ENCODE assay signal across 1 cellular context in the genomic region with DNA sequence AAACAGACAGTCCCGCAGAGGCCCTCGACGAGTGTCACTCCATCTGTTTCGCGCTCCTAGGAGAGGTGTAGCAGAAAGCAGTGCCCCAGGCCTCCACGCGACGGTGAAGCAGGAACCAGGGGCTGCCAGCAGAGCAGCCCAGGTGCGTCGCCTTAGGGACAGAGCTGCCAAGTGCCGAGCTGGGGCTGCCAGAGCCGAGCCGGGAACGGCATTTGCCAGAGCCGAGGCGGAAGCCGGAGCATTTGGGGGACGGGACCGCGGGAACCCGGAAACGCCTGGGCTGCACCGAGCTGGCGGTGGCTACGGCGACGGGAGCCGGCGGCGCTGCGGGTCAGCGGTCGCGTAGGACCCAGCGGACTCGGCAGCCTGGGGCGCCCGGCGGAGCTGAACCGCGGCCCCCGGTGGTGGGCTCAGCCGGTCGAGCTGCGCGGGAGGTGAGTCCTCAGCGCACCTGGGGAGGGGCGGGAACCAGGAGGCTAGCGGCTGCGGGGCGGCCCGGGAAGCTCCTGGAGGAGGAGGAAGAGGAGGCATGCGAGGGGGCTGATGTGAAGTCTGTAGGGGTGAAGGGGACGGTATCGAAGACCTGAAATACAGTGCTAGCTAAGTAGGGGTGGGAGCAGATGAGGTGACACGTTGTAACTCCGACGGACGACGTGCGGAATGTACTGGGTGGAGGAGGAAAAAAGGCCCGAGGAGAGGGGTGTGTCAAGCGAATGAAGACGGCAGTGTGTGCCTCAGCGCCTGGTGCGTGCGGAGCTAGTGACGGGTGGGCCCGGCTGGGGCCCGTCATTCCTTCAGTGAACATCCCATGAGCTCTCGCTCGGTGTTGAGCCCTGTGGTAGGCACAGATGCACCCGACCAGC.
TF ChIP-seq lines count a peak whose summit lies in the region.

A gene (plus strand): TSS at position 268 of the 863 bp plus-strand sequence. CDS start 23,559 bp downstream, outside the sequence.

TF ChIP-seq in HepG2, 621 proteins besides CTCF, POLR2A, EP300 and RAD21 (continued from another document and continues in another):
- TF ChIP-seq MED1 (CRISPR knock-in tag; IDR thresholded peaks at IDR 0.05) (peak; percentile 88), SAP130 (CRISPR knock-in tag; IDR thresholded peaks at IDR 0.05; ENCODE audit: low read depth) (peak; percentile 99), MBD4 (IDR thresholded peaks at IDR 0.05; ENCODE audit: borderline replicate concordance, low read length) (no peak), ZBTB7B (CRISPR knock-in tag; IDR thresholded peaks at IDR 0.05) (peak; percentile 93), ZBTB42 (CRISPR knock-in tag; IDR thresholded peaks at IDR 0.05) (peak; percentile 76), ZNF143 (CRISPR knock-in tag; IDR thresholded peaks at IDR 0.05) (no peak; the same call in 1 of the 2 replicates), MLLT10 (CRISPR knock-in tag; IDR thresholded peaks at IDR 0.05) (no peak), NR3C1 (CRISPR knock-in tag; IDR thresholded peaks at IDR 0.05) (0 out of 2 replicates have a peak, but pooled peaks have one; percentile 25), TAF15 (IDR thresholded peaks at IDR 0.05; ENCODE audit: low read depth, low read length, poor library complexity, severe bottlenecking) (no peak), RORA (CRISPR knock-in tag; IDR thresholded peaks at IDR 0.05) (no peak), CEBPG (CRISPR knock-in tag; IDR thresholded peaks at IDR 0.05) (peak; percentile 34; the same call in 1 of the 2 replicates), SAFB2 (CRISPR knock-in tag; IDR thresholded peaks at IDR 0.05; ENCODE audit: borderline replicate concordance, low read depth) (peak; percentile 95), RFX3 (CRISPR knock-in tag; IDR thresholded peaks at IDR 0.05) (peak; percentile 50; the same call in 1 of the 2 replicates), ZNF891 (CRISPR knock-in tag; IDR thresholded peaks at IDR 0.05) (peak; percentile 85; the same call in 1 of the 2 replicates), FOXK1 (CRISPR knock-in tag; IDR thresholded peaks at IDR 0.05; ENCODE audit: borderline replicate concordance, low read depth) (peak; percentile 86; the same call in 1 of the 2 replicates), SP1 (IDR thresholded peaks at IDR 0.05) (no peak), SP1 (CRISPR knock-in tag; IDR thresholded peaks at IDR 0.05) (peak; percentile 88), ZNF703 (CRISPR knock-in tag; IDR thresholded peaks at IDR 0.05; ENCODE audit: borderline replicate concordance) (no peak), ZFAT (CRISPR knock-in tag; conservative IDR thresholded peaks at IDR 0.05) (peak; percentile 82; the same call in 1 of the 2 replicates), KMT2B (CRISPR knock-in tag; IDR thresholded peaks at IDR 0.05) (peak; percentile 99), PHF8 (CRISPR knock-in tag; IDR thresholded peaks at IDR 0.05) (peak; percentile 96), EHMT2 (IDR thresholded peaks at IDR 0.05; ENCODE audit: borderline replicate concordance, low read depth, low read length) (no peak), REL (CRISPR knock-in tag; conservative IDR thresholded peaks at IDR 0.05) (peak; percentile 97), ZFP36 (IDR thresholded peaks at IDR 0.05; ENCODE audit: borderline replicate concordance, low read depth, low read length, partially characterized antibody) (no peak), MAFG (CRISPR knock-in tag; IDR thresholded peaks at IDR 0.05) (no peak), KMT2A (CRISPR knock-in tag; IDR thresholded peaks at IDR 0.05) (peak; percentile 100), TBP (CRISPR knock-in tag; IDR thresholded peaks at IDR 0.05) (no peak), NFRKB (IDR thresholded peaks at IDR 0.05) (no peak), ZSCAN30 (CRISPR knock-in tag; IDR thresholded peaks at IDR 0.05) (no peak), ZNF572 (CRISPR knock-in tag; IDR thresholded peaks at IDR 0.05) (peak; percentile 99), SPEN (CRISPR knock-in tag; IDR thresholded peaks at IDR 0.05; ENCODE audit: low read depth) (peak; percentile 98), ZNF292 (CRISPR knock-in tag; IDR thresholded peaks at IDR 0.05; ENCODE audit: borderline replicate concordance, low read depth) (peak; percentile 93), ARNT2 (CRISPR knock-in tag; IDR thresholded peaks at IDR 0.05; ENCODE audit: low read depth) (peak; percentile 94), HOXA5 (CRISPR knock-in tag; IDR thresholded peaks at IDR 0.05) (peak; percentile 92; the same call in 1 of the 2 replicates), DR1 (CRISPR knock-in tag; IDR thresholded peaks at IDR 0.05) (peak; percentile 92), MYNN (CRISPR knock-in tag; IDR thresholded peaks at IDR 0.05; ENCODE audit: low read depth) (no peak; the same call in 1 of the 2 replicates), ZNF780A (CRISPR knock-in tag; IDR thresholded peaks at IDR 0.05) (peak; percentile 87; the same call in 1 of the 2 replicates), PRPF4 (IDR thresholded peaks at IDR 0.05; ENCODE audit: low read depth, low read length, poor library complexity, severe bottlenecking) (no peak), FOSL1 (CRISPR knock-in tag; IDR thresholded peaks at IDR 0.05; ENCODE audit: borderline replicate concordance) (no peak), FOXK2 (IDR thresholded peaks at IDR 0.05) (no peak)
- TF ChIP-seq, protein P1, sequence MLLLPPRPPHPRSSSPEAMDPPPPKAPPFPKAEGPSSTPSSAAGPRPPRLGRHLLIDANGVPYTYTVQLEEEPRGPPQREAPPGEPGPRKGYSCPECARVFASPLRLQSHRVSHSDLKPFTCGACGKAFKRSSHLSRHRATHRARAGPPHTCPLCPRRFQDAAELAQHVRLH (CRISPR knock-in tag; IDR thresholded peaks at IDR 0.05; ENCODE audit: borderline replicate concordance, low read depth) = peak; percentile 92; the same call in 1 of the 2 replicates
- TF ChIP-seq, protein P2, sequence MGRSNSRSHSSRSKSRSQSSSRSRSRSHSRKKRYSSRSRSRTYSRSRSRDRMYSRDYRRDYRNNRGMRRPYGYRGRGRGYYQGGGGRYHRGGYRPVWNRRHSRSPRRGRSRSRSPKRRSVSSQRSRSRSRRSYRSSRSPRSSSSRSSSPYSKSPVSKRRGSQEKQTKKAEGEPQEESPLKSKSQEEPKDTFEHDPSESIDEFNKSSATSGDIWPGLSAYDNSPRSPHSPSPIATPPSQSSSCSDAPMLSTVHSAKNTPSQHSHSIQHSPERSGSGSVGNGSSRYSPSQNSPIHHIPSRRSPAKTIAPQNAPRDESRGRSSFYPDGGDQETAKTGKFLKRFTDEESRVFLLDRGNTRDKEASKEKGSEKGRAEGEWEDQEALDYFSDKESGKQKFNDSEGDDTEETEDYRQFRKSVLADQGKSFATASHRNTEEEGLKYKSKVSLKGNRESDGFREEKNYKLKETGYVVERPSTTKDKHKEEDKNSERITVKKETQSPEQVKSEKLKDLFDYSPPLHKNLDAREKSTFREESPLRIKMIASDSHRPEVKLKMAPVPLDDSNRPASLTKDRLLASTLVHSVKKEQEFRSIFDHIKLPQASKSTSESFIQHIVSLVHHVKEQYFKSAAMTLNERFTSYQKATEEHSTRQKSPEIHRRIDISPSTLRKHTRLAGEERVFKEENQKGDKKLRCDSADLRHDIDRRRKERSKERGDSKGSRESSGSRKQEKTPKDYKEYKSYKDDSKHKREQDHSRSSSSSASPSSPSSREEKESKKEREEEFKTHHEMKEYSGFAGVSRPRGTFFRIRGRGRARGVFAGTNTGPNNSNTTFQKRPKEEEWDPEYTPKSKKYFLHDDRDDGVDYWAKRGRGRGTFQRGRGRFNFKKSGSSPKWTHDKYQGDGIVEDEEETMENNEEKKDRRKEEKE (IDR thresholded peaks at IDR 0.05) = no peak
- TF ChIP-seq, protein P3, sequence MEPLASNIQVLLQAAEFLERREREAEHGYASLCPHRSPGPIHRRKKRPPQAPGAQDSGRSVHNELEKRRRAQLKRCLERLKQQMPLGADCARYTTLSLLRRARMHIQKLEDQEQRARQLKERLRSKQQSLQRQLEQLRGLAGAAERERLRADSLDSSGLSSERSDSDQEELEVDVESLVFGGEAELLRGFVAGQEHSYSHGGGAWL (CRISPR knock-in tag; IDR thresholded peaks at IDR 0.05) = peak; percentile 94
- TF ChIP-seq, protein P4, sequence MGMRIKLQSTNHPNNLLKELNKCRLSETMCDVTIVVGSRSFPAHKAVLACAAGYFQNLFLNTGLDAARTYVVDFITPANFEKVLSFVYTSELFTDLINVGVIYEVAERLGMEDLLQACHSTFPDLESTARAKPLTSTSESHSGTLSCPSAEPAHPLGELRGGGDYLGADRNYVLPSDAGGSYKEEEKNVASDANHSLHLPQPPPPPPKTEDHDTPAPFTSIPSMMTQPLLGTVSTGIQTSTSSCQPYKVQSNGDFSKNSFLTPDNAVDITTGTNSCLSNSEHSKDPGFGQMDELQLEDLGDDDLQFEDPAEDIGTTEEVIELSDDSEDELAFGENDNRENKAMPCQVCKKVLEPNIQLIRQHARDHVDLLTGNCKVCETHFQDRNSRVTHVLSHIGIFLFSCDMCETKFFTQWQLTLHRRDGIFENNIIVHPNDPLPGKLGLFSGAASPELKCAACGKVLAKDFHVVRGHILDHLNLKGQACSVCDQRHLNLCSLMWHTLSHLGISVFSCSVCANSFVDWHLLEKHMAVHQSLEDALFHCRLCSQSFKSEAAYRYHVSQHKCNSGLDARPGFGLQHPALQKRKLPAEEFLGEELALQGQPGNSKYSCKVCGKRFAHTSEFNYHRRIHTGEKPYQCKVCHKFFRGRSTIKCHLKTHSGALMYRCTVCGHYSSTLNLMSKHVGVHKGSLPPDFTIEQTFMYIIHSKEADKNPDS (CRISPR knock-in tag; IDR thresholded peaks at IDR 0.05) = 0 out of 2 replicates have a peak, but pooled peaks have one; percentile 73
- TF ChIP-seq, protein P5, sequence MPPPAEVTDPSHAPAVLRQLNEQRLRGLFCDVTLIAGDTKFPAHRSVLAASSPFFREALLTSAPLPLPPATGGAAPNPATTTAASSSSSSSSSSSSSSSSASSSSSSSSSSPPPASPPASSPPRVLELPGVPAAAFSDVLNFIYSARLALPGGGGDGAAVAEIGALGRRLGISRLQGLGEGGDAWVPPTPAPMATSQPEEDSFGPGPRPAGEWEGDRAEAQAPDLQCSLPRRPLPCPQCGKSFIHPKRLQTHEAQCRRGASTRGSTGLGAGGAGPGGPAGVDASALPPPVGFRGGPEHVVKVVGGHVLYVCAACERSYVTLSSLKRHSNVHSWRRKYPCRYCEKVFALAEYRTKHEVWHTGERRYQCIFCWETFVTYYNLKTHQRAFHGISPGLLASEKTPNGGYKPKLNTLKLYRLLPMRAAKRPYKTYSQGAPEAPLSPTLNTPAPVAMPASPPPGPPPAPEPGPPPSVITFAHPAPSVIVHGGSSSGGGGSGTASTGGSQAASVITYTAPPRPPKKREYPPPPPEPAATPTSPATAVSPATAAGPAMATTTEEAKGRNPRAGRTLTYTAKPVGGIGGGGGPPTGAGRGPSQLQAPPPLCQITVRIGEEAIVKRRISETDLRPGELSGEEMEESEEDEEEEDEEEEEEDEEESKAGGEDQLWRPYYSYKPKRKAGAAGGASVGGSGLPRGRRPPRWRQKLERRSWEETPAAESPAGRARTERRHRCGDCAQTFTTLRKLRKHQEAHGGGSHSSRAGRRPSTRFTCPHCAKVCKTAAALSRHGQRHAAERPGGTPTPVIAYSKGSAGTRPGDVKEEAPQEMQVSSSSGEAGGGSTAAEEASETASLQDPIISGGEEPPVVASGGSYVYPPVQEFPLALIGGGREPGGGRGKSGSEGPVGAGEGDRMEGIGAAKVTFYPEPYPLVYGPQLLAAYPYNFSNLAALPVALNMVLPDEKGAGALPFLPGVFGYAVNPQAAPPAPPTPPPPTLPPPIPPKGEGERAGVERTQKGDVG (CRISPR knock-in tag; IDR thresholded peaks at IDR 0.05; ENCODE audit: borderline replicate concordance) = peak; percentile 95
- TF ChIP-seq, protein P6, sequence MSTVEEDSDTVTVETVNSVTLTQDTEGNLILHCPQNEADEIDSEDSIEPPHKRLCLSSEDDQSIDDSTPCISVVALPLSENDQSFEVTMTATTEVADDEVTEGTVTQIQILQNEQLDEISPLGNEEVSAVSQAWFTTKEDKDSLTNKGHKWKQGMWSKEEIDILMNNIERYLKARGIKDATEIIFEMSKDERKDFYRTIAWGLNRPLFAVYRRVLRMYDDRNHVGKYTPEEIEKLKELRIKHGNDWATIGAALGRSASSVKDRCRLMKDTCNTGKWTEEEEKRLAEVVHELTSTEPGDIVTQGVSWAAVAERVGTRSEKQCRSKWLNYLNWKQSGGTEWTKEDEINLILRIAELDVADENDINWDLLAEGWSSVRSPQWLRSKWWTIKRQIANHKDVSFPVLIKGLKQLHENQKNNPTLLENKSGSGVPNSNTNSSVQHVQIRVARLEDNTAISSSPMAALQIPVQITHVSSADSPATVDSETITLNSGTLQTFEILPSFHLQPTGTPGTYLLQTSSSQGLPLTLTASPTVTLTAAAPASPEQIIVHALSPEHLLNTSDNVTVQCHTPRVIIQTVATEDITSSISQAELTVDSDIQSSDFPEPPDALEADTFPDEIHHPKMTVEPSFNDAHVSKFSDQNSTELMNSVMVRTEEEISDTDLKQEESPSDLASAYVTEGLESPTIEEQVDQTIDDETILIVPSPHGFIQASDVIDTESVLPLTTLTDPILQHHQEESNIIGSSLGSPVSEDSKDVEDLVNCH (CRISPR knock-in tag; IDR thresholded peaks at IDR 0.05) = no peak; the same call in 1 of the 2 replicates
- TF ChIP-seq, protein P7, sequence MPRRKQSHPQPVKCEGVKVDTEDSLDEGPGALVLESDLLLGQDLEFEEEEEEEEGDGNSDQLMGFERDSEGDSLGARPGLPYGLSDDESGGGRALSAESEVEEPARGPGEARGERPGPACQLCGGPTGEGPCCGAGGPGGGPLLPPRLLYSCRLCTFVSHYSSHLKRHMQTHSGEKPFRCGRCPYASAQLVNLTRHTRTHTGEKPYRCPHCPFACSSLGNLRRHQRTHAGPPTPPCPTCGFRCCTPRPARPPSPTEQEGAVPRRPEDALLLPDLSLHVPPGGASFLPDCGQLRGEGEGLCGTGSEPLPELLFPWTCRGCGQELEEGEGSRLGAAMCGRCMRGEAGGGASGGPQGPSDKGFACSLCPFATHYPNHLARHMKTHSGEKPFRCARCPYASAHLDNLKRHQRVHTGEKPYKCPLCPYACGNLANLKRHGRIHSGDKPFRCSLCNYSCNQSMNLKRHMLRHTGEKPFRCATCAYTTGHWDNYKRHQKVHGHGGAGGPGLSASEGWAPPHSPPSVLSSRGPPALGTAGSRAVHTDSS (CRISPR knock-in tag; conservative IDR thresholded peaks at IDR 0.05) = no peak
- TF ChIP-seq, protein P8, sequence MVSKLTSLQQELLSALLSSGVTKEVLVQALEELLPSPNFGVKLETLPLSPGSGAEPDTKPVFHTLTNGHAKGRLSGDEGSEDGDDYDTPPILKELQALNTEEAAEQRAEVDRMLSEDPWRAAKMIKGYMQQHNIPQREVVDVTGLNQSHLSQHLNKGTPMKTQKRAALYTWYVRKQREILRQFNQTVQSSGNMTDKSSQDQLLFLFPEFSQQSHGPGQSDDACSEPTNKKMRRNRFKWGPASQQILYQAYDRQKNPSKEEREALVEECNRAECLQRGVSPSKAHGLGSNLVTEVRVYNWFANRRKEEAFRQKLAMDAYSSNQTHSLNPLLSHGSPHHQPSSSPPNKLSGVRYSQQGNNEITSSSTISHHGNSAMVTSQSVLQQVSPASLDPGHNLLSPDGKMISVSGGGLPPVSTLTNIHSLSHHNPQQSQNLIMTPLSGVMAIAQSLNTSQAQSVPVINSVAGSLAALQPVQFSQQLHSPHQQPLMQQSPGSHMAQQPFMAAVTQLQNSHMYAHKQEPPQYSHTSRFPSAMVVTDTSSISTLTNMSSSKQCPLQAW (CRISPR knock-in tag; IDR thresholded peaks at IDR 0.05) = peak; percentile 95
